In genomic region chr12:7144414-7145120, GRCh38 we compare ENCODE assay signal across 1 cellular context.
TF ChIP-seq lines count a peak whose summit lies in the region.

No MANE protein-coding gene starts in this region.

TF ChIP-seq in HepG2, 621 proteins besides CTCF, POLR2A, EP300 and RAD21:
- TF ChIP-seq SRY (CRISPR knock-in tag; IDR thresholded peaks at IDR 0.05) (no peak), SMC3 (IDR thresholded peaks at IDR 0.05; ENCODE audit: low read length) (peak; percentile 39; the same call in 1 of the 2 replicates), STAG1 (CRISPR knock-in tag; IDR thresholded peaks at IDR 0.05) (peak; percentile 65), REXO4 (CRISPR knock-in tag; IDR thresholded peaks at IDR 0.05; ENCODE audit: borderline replicate concordance) (no peak)
